Comparison of ENCODE assay signal across 8 cellular contexts in genomic region chr6:151440930-151441329, GRCh38. TPM values are rescaled to one million over a fixed set of nuclear protein-coding genes. Genes with fewer than 3 reads are reported as not detected.
A peak's percentile ranks its signal among the peaks of the same experiment; 100 is the strongest.
DNase-seq lines count a peak whose midpoint lies in the region; ATAC-seq and TF ChIP-seq lines count a peak whose summit lies in the region.

No MANE protein-coding gene starts in this region.

- no peaks in the 10 kb centered on the region for H3K27me3 ChIP-seq in heart right ventricle

- intact Hi-C loops in heart right ventricle (cut with DNase I), result loop anchor here in 3 of 10 donors (2.0 to 10.0 kb wide), 3 partner anchors 36 to 684 kb away; no protein-coding TSS in a partner anchor
- intact Hi-C loops in left ventricle myocardium superior (cut with micrococcal nuclease), result no loop called here

- peaks cover 0 to 30% (median 0%) of the 10 kb centered on the region in 9 donors for H3K36me3 ChIP-seq in heart right ventricle

- no peaks in the 10 kb centered on the region for H3K9me3 ChIP-seq in heart right ventricle

- no peaks in the 10 kb centered on the region for H3K9me3 Mint-ChIP-seq in type B pancreatic cell

- no peak for ATAC-seq in heart right ventricle
- ATAC-seq in left ventricle myocardium superior, result no peak
- ATAC-seq in HG03520 (IDR thresholded peaks at IDR 0.05; ENCODE audit: unreplicated experiment), result peak; percentile 45
- no peak for ATAC-seq in GM21381 (IDR thresholded peaks at IDR 0.05; ENCODE audit: unreplicated experiment)
- ATAC-seq in GM21737 (IDR thresholded peaks at IDR 0.05; ENCODE audit: unreplicated experiment), result no peak

- peaks cover 31% of the 10 kb centered on the region for H3K4me1 Mint-ChIP-seq in type B pancreatic cell (ENCODE audit: unreplicated experiment)

- H3K4me1 ChIP-seq in heart right ventricle, result peaks cover 4 to 77% (median 37%) of the 10 kb centered on the region in 9 donors

- peak overlapping the region in 3 of 10 donors; percentile 42 to 44 (median 43) for H3K27ac ChIP-seq in heart right ventricle

- no peak for DNase-seq in heart right ventricle
- DNase-seq in left ventricle myocardium superior, result no peak
- DNase-seq in epithelial cell of proximal tubule (ENCODE audit: low read depth), result no peak
- DNase-seq in type B pancreatic cell (ENCODE audit: extremely low spot score, unreplicated experiment), result no peak
- no peak for DNase-seq in activated naive CD4-positive, alpha-beta T cell treated with anti-CD3 and anti-CD28 coated beads, Interleukin-2, amount 50 U/mL, for 16 hours

- WGBS in heart right ventricle, 2 donors, result 62 to 89% methylated on average over 2 of the region's 2 CpGs

- H3K4me3 ChIP-seq in heart right ventricle (peak overlapping the region in 1 of 10 donors; percentile 5), epithelial cell of proximal tubule (ENCODE audit: low read depth, low read length) (no peak overlapping the region)

- no peaks in the 10 kb centered on the region for H3K27me3 Mint-ChIP-seq in type B pancreatic cell

- H3K36me3 Mint-ChIP-seq in type B pancreatic cell, result peaks cover 19% of the 10 kb centered on the region

- no peak overlapping the region for H3K4me3 Mint-ChIP-seq in type B pancreatic cell

- peak in 8 of 9 donors; percentile 8 to 65 (median 52) for TF ChIP-seq CTCF in heart right ventricle (IDR thresholded peaks at IDR 0.05)
- TF ChIP-seq CTCF in epithelial cell of proximal tubule (conservative IDR thresholded peaks at IDR 0.05; ENCODE audit: low read depth, low read length), result peak; percentile 55
- peak; percentile 45 for TF ChIP-seq CTCF in type B pancreatic cell (conservative IDR thresholded peaks at IDR 0.05)

- H3K27ac Mint-ChIP-seq in type B pancreatic cell, result peak overlapping the region; percentile 55

RNA-seq across cellular contexts. Expression of gene RMND1, which starts 11.0 kb away (rescaled TPM):
- 10 to 100 TPM; 10.9 to 17.6 (median 14.7) TPM for total RNA-seq in heart right ventricle
- polyA plus RNA-seq in heart right ventricle, result 10 to 100 TPM; 14.3 to 25.2 TPM
- 18.7 TPM for total RNA-seq in left ventricle myocardium superior
- total RNA-seq in epithelial cell of proximal tubule, result 24.7 and 33.6 TPM in 2 replicates
- total RNA-seq in type B pancreatic cell (ENCODE audit: low replicate concordance), result 22.7 and 28.6 TPM in 2 replicates

RNA-seq across cellular contexts. Expression of gene ZBTB2, which starts 49.6 kb away (rescaled TPM):
- 1 to 10 TPM; 3.4 to 8.3 (median 5.2) TPM for total RNA-seq in heart right ventricle
- 1 to 10 TPM; 4.1 to 4.4 TPM for polyA plus RNA-seq in heart right ventricle
- total RNA-seq in left ventricle myocardium superior, result 5.2 TPM
- total RNA-seq in epithelial cell of proximal tubule, result 8.9 and 18.6 TPM in 2 replicates
- 13.5 and 14.8 TPM in 2 replicates for total RNA-seq in type B pancreatic cell (ENCODE audit: low replicate concordance)

RNA-seq across cellular contexts. Expression of gene CCDC170, which starts 52.9 kb away (rescaled TPM):
- total RNA-seq in heart right ventricle (1 to 10 TPM in 1 of 10 donors, under 1 TPM in 9; 0.15 to 1.6 (median 0.57) TPM), left ventricle myocardium superior (0.47 TPM), epithelial cell of proximal tubule (0.06 and 0.07 TPM in 2 replicates), type B pancreatic cell (ENCODE audit: low replicate concordance) (0.24 and 1.9 TPM in 2 replicates)
- polyA plus RNA-seq in heart right ventricle, result under 1 TPM; 0.13 to 0.22 TPM
